Comparison of ENCODE assay signal across 8 cellular contexts in the genomic region with DNA sequence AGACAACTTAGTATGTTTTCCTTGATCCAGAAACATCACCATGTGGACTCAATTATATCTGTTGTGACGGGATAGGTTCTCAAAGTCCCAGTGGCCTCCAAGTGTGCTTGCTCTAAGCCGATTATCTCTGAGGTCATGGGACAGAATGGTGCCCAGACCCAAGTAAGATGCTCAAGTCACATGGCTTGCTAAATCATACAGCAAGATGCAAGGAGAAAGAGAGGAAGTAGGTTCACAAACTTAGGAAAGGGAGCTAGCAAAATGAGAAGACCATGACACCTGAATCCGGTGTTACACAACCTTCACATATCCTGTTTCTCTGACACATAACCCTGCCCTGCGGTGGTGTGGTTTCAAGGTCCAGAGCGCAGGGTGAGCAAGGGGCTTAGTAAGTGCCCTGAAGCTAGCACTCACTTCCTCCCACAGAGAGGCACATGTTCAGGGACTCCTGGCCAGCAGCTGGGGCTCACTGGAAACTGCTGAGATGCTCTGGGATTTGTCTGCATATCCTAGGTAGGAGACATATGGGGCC.
A peak's percentile ranks its signal among the peaks of the same experiment; 100 is the strongest.
DNase-seq lines count a peak whose midpoint lies in the region; ATAC-seq and TF ChIP-seq lines count a peak whose summit lies in the region.

No MANE protein-coding gene starts in this region.

- H3K9me3 ChIP-seq in tibial artery: peaks cover 0 to 4% (median 0%) of the 10 kb centered on the region in 3 donors

- no peaks in the 10 kb centered on the region for H3K36me3 Mint-ChIP-seq in activated CD4-positive, alpha-beta T cell treated with anti-CD3 and anti-CD28 coated beads for 36 hours (ENCODE audit: low read depth)
- peaks cover 6% of the 10 kb centered on the region for H3K36me3 Mint-ChIP-seq in WTC11

- no peaks in the 10 kb centered on the region for H3K4me1 ChIP-seq in tibial artery

- ATAC-seq in activated CD4-positive, alpha-beta T cell treated with anti-CD3 and anti-CD28 coated beads for 36 hours: no peak
- ATAC-seq in HG03196 (IDR thresholded peaks at IDR 0.05; ENCODE audit: unreplicated experiment) (peak; percentile 99), WTC11 (no peak)

- no peak overlapping the region for H3K4me3 Mint-ChIP-seq in activated CD4-positive, alpha-beta T cell treated with anti-CD3 and anti-CD28 coated beads for 36 hours
- H3K4me3 Mint-ChIP-seq in WTC11: no peak overlapping the region

- no peaks in the 10 kb centered on the region for H3K4me1 Mint-ChIP-seq in activated CD4-positive, alpha-beta T cell treated with anti-CD3 and anti-CD28 coated beads for 36 hours
- H3K4me1 Mint-ChIP-seq in WTC11: peaks cover 2% of the 10 kb centered on the region

- H3K27me3 Mint-ChIP-seq in activated CD4-positive, alpha-beta T cell treated with anti-CD3 and anti-CD28 coated beads for 36 hours: no peaks in the 10 kb centered on the region
- H3K27me3 Mint-ChIP-seq in WTC11 (ENCODE audit: low read depth): no peaks in the 10 kb centered on the region

- H3K4me3 ChIP-seq in tibial artery: no peak overlapping the region

- H3K9me3 Mint-ChIP-seq in activated CD4-positive, alpha-beta T cell treated with anti-CD3 and anti-CD28 coated beads for 36 hours (ENCODE audit: low read depth): peaks cover under 1% of the 10 kb centered on the region
- peaks cover 18% of the 10 kb centered on the region for H3K9me3 Mint-ChIP-seq in WTC11

- H3K27ac Mint-ChIP-seq in activated CD4-positive, alpha-beta T cell treated with anti-CD3 and anti-CD28 coated beads for 36 hours: no peak overlapping the region
- H3K27ac Mint-ChIP-seq in WTC11: no peak overlapping the region

- intact Hi-C loops in activated CD4-positive, alpha-beta T cell treated with anti-CD3 and anti-CD28 coated beads for 36 hours (cut with DNase I, micrococcal nuclease): no loop called here
- intact Hi-C loops in tibial artery (cut with DNase I; ENCODE audit: low total_unique reads): no loop called here

- CTCF ChIA-PET in activated CD4-positive, alpha-beta T cell treated with anti-CD3 and anti-CD28 coated beads for 36 hours (lab: Charles Lee): no interaction called here
- CTCF ChIA-PET in WTC11 (lab: Charles Lee): no interaction called here

- no peak for TF ChIP-seq CTCF in WTC11 (IDR thresholded peaks at IDR 0.05)
- TF ChIP-seq CTCF in tibial artery (IDR thresholded peaks at IDR 0.05): no peak

- H3K36me3 ChIP-seq in tibial artery: no peaks in the 10 kb centered on the region

- no peaks in the 10 kb centered on the region for H3K27me3 ChIP-seq in tibial artery

- POLR2A ChIA-PET in activated CD4-positive, alpha-beta T cell treated with anti-CD3 and anti-CD28 coated beads for 36 hours (lab: Charles Lee): no interaction called here
- POLR2A ChIA-PET in WTC11 (lab: Charles Lee): no interaction called here

- DNase-seq in activated CD4-positive, alpha-beta T cell treated with anti-CD3 and anti-CD28 coated beads for 36 hours: peak; percentile 4
- DNase-seq in activated CD4-positive, alpha-beta T cell treated with anti-CD3 and anti-CD28 coated beads, Interleukin-2, amount 50 U/mL, for 1 hour: no peak
- DNase-seq in SW480 (ENCODE audit: low spot score) (peak; percentile 41), myocyte (ENCODE audit: low read depth) (peak; percentile 57), WTC11 (ENCODE audit: low spot score) (no peak), NCI-H774 (lab: John Stamatoyannopoulos, UW) (no peak), tibial artery (no peak)

- H3K27ac ChIP-seq in tibial artery: no peak overlapping the region

TF ChIP-seq in WTC11, 78 proteins besides CTCF, POLR2A, EP300 and RAD21 (continues in another document):
- TF ChIP-seq JUN (CRISPR knock-in tag; IDR thresholded peaks at IDR 0.05): no peak
- no peak for TF ChIP-seq EMX1 (CRISPR knock-in tag; IDR thresholded peaks at IDR 0.05)
- TF ChIP-seq ZBTB43 (CRISPR knock-in tag; IDR thresholded peaks at IDR 0.05): no peak
- TF ChIP-seq, protein P1, sequence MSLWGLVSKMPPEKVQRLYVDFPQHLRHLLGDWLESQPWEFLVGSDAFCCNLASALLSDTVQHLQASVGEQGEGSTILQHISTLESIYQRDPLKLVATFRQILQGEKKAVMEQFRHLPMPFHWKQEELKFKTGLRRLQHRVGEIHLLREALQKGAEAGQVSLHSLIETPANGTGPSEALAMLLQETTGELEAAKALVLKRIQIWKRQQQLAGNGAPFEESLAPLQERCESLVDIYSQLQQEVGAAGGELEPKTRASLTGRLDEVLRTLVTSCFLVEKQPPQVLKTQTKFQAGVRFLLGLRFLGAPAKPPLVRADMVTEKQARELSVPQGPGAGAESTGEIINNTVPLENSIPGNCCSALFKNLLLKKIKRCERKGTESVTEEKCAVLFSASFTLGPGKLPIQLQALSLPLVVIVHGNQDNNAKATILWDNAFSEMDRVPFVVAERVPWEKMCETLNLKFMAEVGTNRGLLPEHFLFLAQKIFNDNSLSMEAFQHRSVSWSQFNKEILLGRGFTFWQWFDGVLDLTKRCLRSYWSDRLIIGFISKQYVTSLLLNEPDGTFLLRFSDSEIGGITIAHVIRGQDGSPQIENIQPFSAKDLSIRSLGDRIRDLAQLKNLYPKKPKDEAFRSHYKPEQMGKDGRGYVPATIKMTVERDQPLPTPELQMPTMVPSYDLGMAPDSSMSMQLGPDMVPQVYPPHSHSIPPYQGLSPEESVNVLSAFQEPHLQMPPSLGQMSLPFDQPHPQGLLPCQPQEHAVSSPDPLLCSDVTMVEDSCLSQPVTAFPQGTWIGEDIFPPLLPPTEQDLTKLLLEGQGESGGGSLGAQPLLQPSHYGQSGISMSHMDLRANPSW (CRISPR knock-in tag; conservative IDR thresholded peaks at IDR 0.05; ENCODE audit: low read depth): no peak
- TF ChIP-seq, protein P2, sequence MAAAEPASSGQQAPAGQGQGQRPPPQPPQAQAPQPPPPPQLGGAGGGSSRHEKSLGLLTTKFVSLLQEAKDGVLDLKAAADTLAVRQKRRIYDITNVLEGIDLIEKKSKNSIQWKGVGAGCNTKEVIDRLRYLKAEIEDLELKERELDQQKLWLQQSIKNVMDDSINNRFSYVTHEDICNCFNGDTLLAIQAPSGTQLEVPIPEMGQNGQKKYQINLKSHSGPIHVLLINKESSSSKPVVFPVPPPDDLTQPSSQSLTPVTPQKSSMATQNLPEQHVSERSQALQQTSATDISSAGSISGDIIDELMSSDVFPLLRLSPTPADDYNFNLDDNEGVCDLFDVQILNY (CRISPR knock-in tag; IDR thresholded peaks at IDR 0.05): no peak
- TF ChIP-seq RELA (CRISPR knock-in tag; IDR thresholded peaks at IDR 0.05; ENCODE audit: borderline replicate concordance): no peak
- no peak for TF ChIP-seq ZBTB21 (CRISPR knock-in tag; IDR thresholded peaks at IDR 0.05; ENCODE audit: borderline replicate concordance)
- TF ChIP-seq, protein P3, sequence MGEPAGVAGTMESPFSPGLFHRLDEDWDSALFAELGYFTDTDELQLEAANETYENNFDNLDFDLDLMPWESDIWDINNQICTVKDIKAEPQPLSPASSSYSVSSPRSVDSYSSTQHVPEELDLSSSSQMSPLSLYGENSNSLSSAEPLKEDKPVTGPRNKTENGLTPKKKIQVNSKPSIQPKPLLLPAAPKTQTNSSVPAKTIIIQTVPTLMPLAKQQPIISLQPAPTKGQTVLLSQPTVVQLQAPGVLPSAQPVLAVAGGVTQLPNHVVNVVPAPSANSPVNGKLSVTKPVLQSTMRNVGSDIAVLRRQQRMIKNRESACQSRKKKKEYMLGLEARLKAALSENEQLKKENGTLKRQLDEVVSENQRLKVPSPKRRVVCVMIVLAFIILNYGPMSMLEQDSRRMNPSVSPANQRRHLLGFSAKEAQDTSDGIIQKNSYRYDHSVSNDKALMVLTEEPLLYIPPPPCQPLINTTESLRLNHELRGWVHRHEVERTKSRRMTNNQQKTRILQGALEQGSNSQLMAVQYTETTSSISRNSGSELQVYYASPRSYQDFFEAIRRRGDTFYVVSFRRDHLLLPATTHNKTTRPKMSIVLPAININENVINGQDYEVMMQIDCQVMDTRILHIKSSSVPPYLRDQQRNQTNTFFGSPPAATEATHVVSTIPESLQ (CRISPR knock-in tag; IDR thresholded peaks at IDR 0.05): no peak
- TF ChIP-seq, protein P4, sequence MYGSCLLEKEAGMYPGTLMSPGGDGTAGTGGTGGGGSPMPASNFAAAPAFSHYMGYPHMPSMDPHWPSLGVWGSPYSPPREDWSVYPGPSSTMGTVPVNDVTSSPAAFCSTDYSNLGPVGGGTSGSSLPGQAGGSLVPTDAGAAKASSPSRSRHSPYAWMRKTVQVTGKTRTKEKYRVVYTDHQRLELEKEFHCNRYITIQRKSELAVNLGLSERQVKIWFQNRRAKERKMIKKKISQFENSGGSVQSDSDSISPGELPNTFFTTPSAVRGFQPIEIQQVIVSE (CRISPR knock-in tag; IDR thresholded peaks at IDR 0.05; ENCODE audit: borderline replicate concordance): no peak
- TF ChIP-seq, protein P5, sequence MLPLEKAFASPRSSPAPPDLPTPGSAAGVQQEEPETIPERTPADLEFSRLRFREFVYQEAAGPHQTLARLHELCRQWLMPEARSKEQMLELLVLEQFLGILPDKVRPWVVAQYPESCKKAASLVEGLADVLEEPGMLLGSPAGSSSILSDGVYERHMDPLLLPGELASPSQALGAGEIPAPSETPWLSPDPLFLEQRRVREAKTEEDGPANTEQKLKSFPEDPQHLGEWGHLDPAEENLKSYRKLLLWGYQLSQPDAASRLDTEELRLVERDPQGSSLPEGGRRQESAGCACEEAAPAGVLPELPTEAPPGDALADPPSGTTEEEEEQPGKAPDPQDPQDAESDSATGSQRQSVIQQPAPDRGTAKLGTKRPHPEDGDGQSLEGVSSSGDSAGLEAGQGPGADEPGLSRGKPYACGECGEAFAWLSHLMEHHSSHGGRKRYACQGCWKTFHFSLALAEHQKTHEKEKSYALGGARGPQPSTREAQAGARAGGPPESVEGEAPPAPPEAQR (CRISPR knock-in tag; IDR thresholded peaks at IDR 0.05): no peak

Comparison
In these comparisons a context has a peak if more than half of its experiments do, and no peak if none do; other contexts are left out.
1. DNase-seq: peak in activated CD4-positive, alpha-beta T cell treated with anti-CD3 and anti-CD28 coated beads for 36 hours (single experiment), SW480 (single experiment) and myocyte (single experiment); none in activated CD4-positive, alpha-beta T cell treated with anti-CD3 and anti-CD28 coated beads, Interleukin-2, amount 50 U/mL, for 1 hour (single experiment), WTC11 (single experiment), NCI-H774 (single experiment) and tibial artery (0 of 2).